In the genomic region with DNA sequence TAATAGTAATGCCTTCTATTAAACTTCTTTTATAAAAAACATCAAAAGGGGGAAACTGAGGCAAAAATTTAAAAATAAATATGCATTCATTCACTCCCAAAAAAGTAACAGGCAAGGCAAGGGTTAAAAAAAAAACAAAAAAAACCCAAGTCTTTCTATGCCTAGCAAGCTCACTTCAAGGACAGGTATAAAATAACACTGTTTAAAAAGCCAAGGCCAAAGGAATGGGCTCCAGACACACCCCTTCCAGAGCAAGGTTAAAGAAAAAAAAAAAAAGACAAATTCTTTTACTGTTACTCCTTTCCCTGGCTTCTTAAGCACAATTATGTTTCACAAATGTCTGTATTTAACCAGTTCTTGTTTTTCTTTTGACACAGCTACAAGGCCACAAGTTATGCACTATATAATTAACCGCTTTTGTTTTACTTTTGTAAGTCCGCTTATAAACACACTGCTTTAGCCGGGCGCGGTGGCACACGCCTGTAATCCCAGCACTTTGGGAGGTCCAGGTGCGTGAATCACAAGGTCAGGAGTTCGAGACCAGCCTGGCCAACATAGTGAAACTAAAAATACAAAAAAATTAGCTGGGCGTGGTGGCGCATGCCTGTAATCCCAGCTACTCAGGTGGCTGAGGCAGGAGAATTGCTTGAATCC, we compare ENCODE assay signal across 22 cellular contexts. TPM values are rescaled to one million over a fixed set of nuclear protein-coding genes. Genes with fewer than 3 reads are reported as not detected.
"Had no signal": no experiment of that assay in that cellular context is flagged by ENCODE, and none has a peak within 500 bp of the region (broad histone marks: within the 10 kb centered on the region; RNA-seq: fewer than 3 reads in every experiment).

No MANE protein-coding gene starts in this region.

- H3K4me1 ChIP-seq: gastrocnemius medialis had no signal

- H3K36me3 ChIP-seq: ascending aorta, breast epithelium, gastrocnemius medialis, upper lobe of left lung had no signal

- H3K27ac ChIP-seq: ascending aorta, breast epithelium, gastrocnemius medialis, psoas muscle, skin epidermis, upper lobe of left lung had no signal

- DNase-seq: activated CD4-positive, alpha-beta T cell treated with anti-CD3 and anti-CD28 coated beads, Interleukin-2, amount 10 ng/mL, durations not matched to agents 24 days and 14 days; activated CD4-positive, CD25-positive, alpha-beta regulatory T cell; activated CD8-positive, alpha-beta T cell treated with anti-CD3 and anti-CD28 coated beads for 36 hours; activated naive CD4-positive, alpha-beta T cell treated with anti-CD3 and anti-CD28 coated beads for 36 hours; activated T-cell treated with anti-CD3 and anti-CD28 coated beads, Interleukin-2, amount 50 U/mL, for 24 hours; effector CD4-positive, alpha-beta T cell; gastrocnemius medialis; head of caudate nucleus; mesendoderm; occipital lobe; psoas muscle; right cardiac atrium; stimulated activated CD4-positive, alpha-beta T cell treated with anti-CD3 and anti-CD28 coated beads, Interleukin-15, amount 100 ng/mL, for 24 hours; stimulated activated CD4-positive, alpha-beta T cell treated with anti-CD3 and anti-CD28 coated beads, Interleukin-4, amount 100 ng/mL, for 1 hour; stimulated activated naive CD8-positive, alpha-beta T cell treated with anti-CD3 and anti-CD28 coated beads, Interleukin-15, amount 100 ng/mL, for 72 hours; T-helper 1 cell; T-helper 9 cell; upper lobe of left lung had no signal

- H3K27me3 ChIP-seq: ascending aorta, breast epithelium, gastrocnemius medialis had no signal

- ATAC-seq: activated CD8-positive, alpha-beta T cell treated with anti-CD3 and anti-CD28 coated beads for 36 hours; gastrocnemius medialis; psoas muscle; stimulated activated naive CD8-positive, alpha-beta T cell treated with anti-CD3 and anti-CD28 coated beads, Interleukin-15, amount 100 ng/mL, for 72 hours had no signal

- H3K4me3 ChIP-seq: ascending aorta, breast epithelium, gastrocnemius medialis, psoas muscle, skin epidermis, upper lobe of left lung had no signal

- H3K9me3 ChIP-seq: ascending aorta, breast epithelium, gastrocnemius medialis, psoas muscle, upper lobe of left lung had no signal

RNA-seq across cellular contexts. Expression of gene SIGLEC11, which starts 3.6 kb away (rescaled TPM):
- total RNA-seq: activated CD4-positive, alpha-beta T cell treated with anti-CD3 and anti-CD28 coated beads, Interleukin-2, amount 10 ng/mL, durations not matched to agents 24 days and 14 days; activated CD8-positive, alpha-beta T cell treated with anti-CD3 and anti-CD28 coated beads for 36 hours; activated naive CD4-positive, alpha-beta T cell treated with anti-CD3 and anti-CD28 coated beads for 36 hours; activated T-helper 2 cell treated with anti-CD3 and anti-CD28 coated beads, Interferon-gamma antibody, Interleukin-2, Interleukin-4, amounts not matched to agents 10 μg/mL and 5 μg/mL and 100 μg/mL, durations not matched to agents 14 hours and 24 hours and 36 hours had no signal
